Comparison of ENCODE assay signal across 8 cellular contexts in the genomic region with DNA sequence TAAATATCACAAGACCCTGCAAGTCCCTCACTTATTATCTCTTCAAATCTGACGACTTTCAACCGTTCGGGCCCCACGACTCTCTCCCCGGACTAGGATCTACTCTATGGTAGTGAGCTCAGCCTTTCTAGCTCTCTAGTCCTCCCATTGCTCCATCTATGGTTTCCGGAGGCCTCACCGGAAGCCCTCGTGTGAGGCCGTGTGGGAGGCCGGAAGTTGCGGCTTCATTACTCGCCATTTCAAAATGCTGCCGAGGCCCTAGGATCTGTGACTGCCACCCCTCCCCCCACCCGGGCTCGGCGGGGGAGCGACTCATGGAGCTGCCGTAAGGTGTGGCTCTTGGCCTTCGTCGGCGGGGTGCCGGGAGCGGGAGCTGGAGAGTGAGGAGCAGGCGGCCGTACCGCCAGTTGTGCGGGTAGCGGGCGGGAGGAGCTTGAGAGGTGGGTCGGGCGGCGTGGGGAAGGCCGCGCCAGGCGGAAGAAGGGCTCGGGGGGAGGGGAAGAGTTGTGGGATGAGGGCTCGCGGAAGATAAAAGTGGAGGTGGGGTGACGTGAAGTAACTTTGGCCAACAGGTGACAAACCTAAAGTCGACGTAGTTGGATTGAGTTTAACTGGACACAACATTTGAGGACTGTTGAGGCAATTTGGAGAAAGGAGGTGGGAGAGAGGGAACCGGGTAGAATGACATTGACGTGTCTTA. TPM values are rescaled to one million over a fixed set of nuclear protein-coding genes. Genes with fewer than 3 reads are reported as not detected.
DNase-seq lines count a peak whose midpoint lies in the region; ATAC-seq and TF ChIP-seq lines count a peak whose summit lies in the region.

A gene with protein sequence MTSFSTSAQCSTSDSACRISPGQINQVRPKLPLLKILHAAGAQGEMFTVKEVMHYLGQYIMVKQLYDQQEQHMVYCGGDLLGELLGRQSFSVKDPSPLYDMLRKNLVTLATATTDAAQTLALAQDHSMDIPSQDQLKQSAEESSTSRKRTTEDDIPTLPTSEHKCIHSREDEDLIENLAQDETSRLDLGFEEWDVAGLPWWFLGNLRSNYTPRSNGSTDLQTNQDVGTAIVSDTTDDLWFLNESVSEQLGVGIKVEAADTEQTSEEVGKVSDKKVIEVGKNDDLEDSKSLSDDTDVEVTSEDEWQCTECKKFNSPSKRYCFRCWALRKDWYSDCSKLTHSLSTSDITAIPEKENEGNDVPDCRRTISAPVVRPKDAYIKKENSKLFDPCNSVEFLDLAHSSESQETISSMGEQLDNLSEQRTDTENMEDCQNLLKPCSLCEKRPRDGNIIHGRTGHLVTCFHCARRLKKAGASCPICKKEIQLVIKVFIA (plus strand): TSS at position 227 of the 700 bp plus-strand sequence. CDS start 9,113 bp downstream, outside the sequence.

- 0 to 1% (median 1%) methylated on average over 43 of the region's 43 CpGs for WGBS in adipose tissue, 3 donors
- 0% methylated on average over 11 to 41 of the region's 43 CpGs for WGBS in transverse colon (ENCODE audit: low coverage in 1 of 2), 2 donors

- TF ChIP-seq EP300 in transverse colon (IDR thresholded peaks at IDR 0.05; ENCODE audit: low read depth), result no peak

- intact Hi-C loops in cardiac septum (cut with DNase I), result no loop called here
- intact Hi-C loops in transverse colon (cut with DNase I; ENCODE audit: low total_unique reads), result no loop called here

- peak; percentile 90 for TF ChIP-seq POLR2A in transverse colon (IDR thresholded peaks at IDR 0.05)

- peak within 1 kb of the TSS; percentile 97 for H3K27ac ChIP-seq in adipose tissue (ENCODE audit: low read depth, low read length)
- H3K27ac ChIP-seq in transverse colon, result peak within 1 kb of the TSS; percentile 91 to 97 (median 96)

- no peaks in the 10 kb centered on the region for H3K9me3 ChIP-seq in transverse colon

- DNase-seq in GM13976 (ENCODE audit: low spot score) (peak; percentile 90), NCI-H146 (lab: John Stamatoyannopoulos, UW) (peak; percentile 98), T follicular helper cell (ENCODE audit: low read depth) (peak; percentile 82), cardiac septum (ENCODE audit: low spot score) (peak; percentile 96), pons (ENCODE audit: low spot score) (peak; percentile 95), transverse colon (peak; percentile 93)

- peak; percentile 68 for ATAC-seq in HG02870 (IDR thresholded peaks at IDR 0.05; ENCODE audit: unreplicated experiment)

- peaks cover 7 to 36% (median 16%) of the 10 kb centered on the region in 4 donors for H3K4me1 ChIP-seq in transverse colon

- peak within 1 kb of the TSS; percentile 63 to 88 (median 70) for H3K4me3 ChIP-seq in transverse colon

- in situ Hi-C loops in GM13976 (cut with MboI; ENCODE audit: low sequenced_read_pairs, unreplicated experiment), result no loop called here
- in situ Hi-C loops in transverse colon (cut with MboI; ENCODE audit: low pct_ligation_motif_present in 1 of 4, low pct_unique_long_range_greater_than_20kb in 1 of 4, low sequenced_read_pairs in 3 of 4), result no loop called here

- no peaks in the 10 kb centered on the region for H3K27me3 ChIP-seq in transverse colon

- TF ChIP-seq CTCF in GM13976 (IDR thresholded peaks at IDR 0.05; ENCODE audit: borderline replicate concordance, control extremely low read depth, extremely low read depth, insufficient read depth, missing control alignments) (peak; percentile 6), transverse colon (IDR thresholded peaks at IDR 0.05) (no peak)

- H3K36me3 ChIP-seq in transverse colon, result peaks cover 0 to 5% (median 0%) of the 10 kb centered on the region in 4 donors

RNA-seq across cellular contexts. Expression of the gene that starts here (rescaled TPM):
- 1 to 10 TPM; 3.7 to 7.6 (median 7.0) TPM for polyA plus RNA-seq in adipose tissue
- total RNA-seq in cardiac septum (59.2 TPM), transverse colon (100 to 1,000 TPM in 2 of 4 donors, 10 to 100 TPM in 2; 64.3 to 140 (median 109) TPM)

Comparison
In these comparisons a context has a peak if more than half of its experiments do, and no peak if none do; other contexts are left out.
1. Peak in every context shown above with its lines: DNase-seq, ATAC-seq, H3K4me3 ChIP-seq and H3K27ac ChIP-seq.